Comparison of ENCODE assay signal across 9 cellular contexts in the genomic region with DNA sequence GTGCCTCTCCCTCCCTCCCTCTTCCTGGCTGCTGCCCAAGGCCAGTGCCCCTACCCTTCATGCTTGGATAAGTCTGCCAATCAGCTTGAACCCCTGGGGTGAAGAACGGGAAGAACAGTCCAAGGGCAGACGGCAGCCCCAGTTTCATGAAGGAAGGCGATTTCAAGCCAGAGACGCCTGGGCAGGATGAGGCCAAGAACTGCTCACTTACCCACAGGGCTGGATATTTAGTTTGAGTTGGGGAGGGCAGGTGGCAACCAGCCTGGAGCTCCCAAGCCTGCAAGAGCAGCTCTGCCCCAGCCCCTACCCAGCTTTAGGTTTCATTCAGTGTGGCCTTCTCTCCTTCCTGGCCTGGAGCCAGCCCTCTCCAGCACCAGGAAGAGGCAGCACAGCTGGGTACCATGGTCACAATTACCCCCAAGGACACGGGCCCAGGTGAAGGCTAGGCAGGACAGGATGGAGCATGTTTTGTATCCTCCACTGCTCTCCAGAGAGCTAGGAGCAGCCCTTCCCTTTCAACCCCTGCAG. TPM values are rescaled to one million over a fixed set of nuclear protein-coding genes. Genes with fewer than 3 reads are reported as not detected.
DNase-seq lines count a peak whose midpoint lies in the region; ATAC-seq and TF ChIP-seq lines count a peak whose summit lies in the region.
"Had no signal": no experiment of that assay in that cellular context is flagged by ENCODE, and none has a peak within 500 bp of the region (broad histone marks: within the 10 kb centered on the region; RNA-seq: fewer than 3 reads in every experiment).

No MANE protein-coding gene starts in this region.

- peaks cover 6% of the 10 kb centered on the region; the same call in 1 of the 2 replicates for H3K36me3 Mint-ChIP-seq in HFFc6 (ENCODE audit: low read depth)
- H3K36me3 Mint-ChIP-seq in endodermal cell (ENCODE audit: low read depth): no peaks in the 10 kb centered on the region

- intact Hi-C loops in sciatic nerve (cut with DNase I): no loop called here

- H3K4me1 Mint-ChIP-seq in HFFc6 (ENCODE audit: low read depth) (peaks cover 73% of the 10 kb centered on the region), endodermal cell (peaks cover 5% of the 10 kb centered on the region)

- H3K9me3 Mint-ChIP-seq in HFFc6: no peaks in the 10 kb centered on the region
- no peaks in the 10 kb centered on the region for H3K9me3 Mint-ChIP-seq in endodermal cell

- peaks cover 3% of the 10 kb centered on the region for H3K4me1 ChIP-seq in endodermal cell (ENCODE audit: control insufficient read depth, insufficient read depth, low read length)

- TF ChIP-seq CTCF in HFFc6 (IDR thresholded peaks at IDR 0.05): no peak
- no peak for TF ChIP-seq CTCF in endodermal cell (conservative IDR thresholded peaks at IDR 0.05)

- H3K36me3 ChIP-seq in endodermal cell (ENCODE audit: control insufficient read depth, insufficient read depth, low read length): no peaks in the 10 kb centered on the region

- H3K4me3 ChIP-seq in endodermal cell (ENCODE audit: low read length): no peak overlapping the region

- DNase-seq in HFFc6: no peak
- peak; percentile 83 for DNase-seq in NCI-H345 (lab: John Stamatoyannopoulos, UW)
- peak; percentile 53 for DNase-seq in endodermal cell
- no peak for DNase-seq in sciatic nerve (ENCODE audit: low spot score)
- no peak for DNase-seq in LoVo (ENCODE audit: low spot score)
- no peak for DNase-seq in stimulated activated CD4-positive, alpha-beta T cell treated with anti-CD3 and anti-CD28 coated beads, Interleukin-1b, Interleukin-23, amount 100 ng/mL, for 48 hours
- no peak for DNase-seq in activated gamma-delta T cell (lab: John Stamatoyannopoulos, UW)
- DNase-seq: activated gamma-delta T cell treated with Interleukin-2 at 50 U/mL for 16 hours had no signal

- H3K4me3 Mint-ChIP-seq in HFFc6: no peak overlapping the region
- no peak overlapping the region for H3K4me3 Mint-ChIP-seq in endodermal cell

- peaks cover 2% of the 10 kb centered on the region for H3K27me3 Mint-ChIP-seq in HFFc6 (ENCODE audit: insufficient read depth)
- no peaks in the 10 kb centered on the region for H3K27me3 Mint-ChIP-seq in endodermal cell (ENCODE audit: insufficient read depth)

- no peak overlapping the region for H3K27ac ChIP-seq in endodermal cell (ENCODE audit: low read depth, low read length)

- H3K9me3 ChIP-seq in endodermal cell (ENCODE audit: control insufficient read depth, low read length): no peaks in the 10 kb centered on the region

- no peaks in the 10 kb centered on the region for H3K27me3 ChIP-seq in endodermal cell (ENCODE audit: control insufficient read depth, insufficient read depth, low read length, poor library complexity, severe bottlenecking)

- no peak overlapping the region for H3K9ac ChIP-seq in endodermal cell (ENCODE audit: extremely low read depth, low read length, poor library complexity, severe bottlenecking)

- H3K27ac Mint-ChIP-seq in HFFc6 (peak overlapping the region; percentile 66), endodermal cell (no peak overlapping the region)

- ATAC-seq in sciatic nerve: peak; percentile 8
- no peak for ATAC-seq in GM21576 (IDR thresholded peaks at IDR 0.05; ENCODE audit: unreplicated experiment)

- WGBS in endodermal cell (ENCODE audit: insufficient coverage in 1 of 2, insufficient read length in 1 of 2), 2 experiments: 57 to 83% methylated on average over 3 to 5 of the region's 5 CpGs

RNA-seq across cellular contexts. Expression of gene LTBP2, which starts 35.9 kb away (rescaled TPM):
- total RNA-seq in HFFc6 (2021; fragmentation: NEBNext Ultra II Directional; extraction: Animal tissue kit (Norgen Biotek cat#: 25700)): 100 to 1,000 TPM; 109 to 165 (median 120) TPM
- total RNA-seq in endodermal cell: 1 to 10 TPM; 1.7 to 2.9 TPM
- 2.4 TPM for polyA plus RNA-seq in endodermal cell (2013, experiment 1 of 2)
- polyA plus RNA-seq in endodermal cell (2013, experiment 2 of 2): 2.8 TPM
- total RNA-seq in sciatic nerve: 93.0 TPM

Comparison
In these comparisons a context has a peak if more than half of its experiments do, and no peak if none do; other contexts are left out.
1. DNase-seq: peak in NCI-H345 (single experiment) and endodermal cell (single experiment); none in HFFc6 (single experiment), sciatic nerve (single experiment), LoVo (single experiment), stimulated activated CD4-positive, alpha-beta T cell treated with anti-CD3 and anti-CD28 coated beads, Interleukin-1b, Interleukin-23, amount 100 ng/mL, for 48 hours (single experiment) and activated gamma-delta T cell (single experiment).
2. RNA of gene LTBP2, which starts 35.9 kb away (total RNA-seq): 109 to 165 TPM in HFFc6 and 93.0 TPM in sciatic nerve (single experiment); 1.7 to 2.9 TPM in endodermal cell; every median in the first group is over 10 times any median in the second.